8 cellular contexts compared by ENCODE assay signal in genomic region chr4:133865606-133866327, GRCh38.
DNase-seq lines count a peak whose midpoint lies in the region; ATAC-seq and TF ChIP-seq lines count a peak whose summit lies in the region.
"Had no signal": no experiment of that assay in that cellular context is flagged by ENCODE, and none has a peak within 500 bp of the region (broad histone marks: within the 10 kb centered on the region; RNA-seq: fewer than 3 reads in every experiment).

No MANE protein-coding gene starts in this region.

- no TSS peak for BruUV-seq in PC-3 (replicated peaks; lab: Mats Ljungman, UMichigan)

- H3K4me2 ChIP-seq in PC-3 (ENCODE audit: low read length), result no peak overlapping the region

- ATAC-seq in PC-3, result peak; percentile 95
- ATAC-seq: activated naive CD4-positive, alpha-beta T cell treated with anti-CD3 and anti-CD28 coated beads, Interleukin-2, amount 50 U/mL, for 72 hours had no signal

- CTCF ChIA-PET in PC-3 (lab: Charles Lee), result no interaction called here

- peak; percentile 91 for DNase-seq in HCEC 1CT
- DNase-seq in PC-3, result peak; percentile 67
- peak; percentile 98 for DNase-seq in non-pigmented ciliary epithelial cell (ENCODE audit: low read depth)
- no peak for DNase-seq in dermis blood vessel endothelial cell
- DNase-seq in SK-N-DZ (ENCODE audit: low spot score), result no peak
- no peak for DNase-seq in NCI-H187 (lab: John Stamatoyannopoulos, UW)

- H2AFZ ChIP-seq in PC-3 (ENCODE audit: low read length), result no peak overlapping the region

- H3K9ac ChIP-seq in PC-3 (ENCODE audit: low read length) (no peak overlapping the region), endocrine pancreas (ENCODE audit: control insufficient read depth, insufficient read depth, low read length) (no peak overlapping the region)

- peaks cover 4% of the 10 kb centered on the region for H3K4me1 ChIP-seq in PC-3 (ENCODE audit: insufficient read depth, low read length)
- no peaks in the 10 kb centered on the region for H3K4me1 ChIP-seq in endocrine pancreas (ENCODE audit: control insufficient read depth, insufficient read depth, low read length)

- no peaks in the 10 kb centered on the region for H3F3A ChIP-seq in PC-3 (ENCODE audit: low read length, unreplicated experiment)

- no peaks in the 10 kb centered on the region for H4K20me1 ChIP-seq in PC-3 (ENCODE audit: low read length)

- H3K27ac ChIP-seq in PC-3 (ENCODE audit: low read length), result no peak overlapping the region

- intact Hi-C loops in PC-3 (cut with micrococcal nuclease), result no loop called here

- H3K9me2 ChIP-seq in PC-3 (replicated peaks; ENCODE audit: low read length), result no peaks in the 10 kb centered on the region

- H3K4me3 ChIP-seq in PC-3 (ENCODE audit: low read length) (no peak overlapping the region), endocrine pancreas (ENCODE audit: control insufficient read depth, insufficient read depth, low read length) (peak overlapping the region; percentile 37)

- no peak for TF ChIP-seq CTCF in PC-3 (conservative IDR thresholded peaks at IDR 0.05; ENCODE audit: low read depth, low read length)

- no peaks in the 10 kb centered on the region for H3K9me3 ChIP-seq in PC-3 (ENCODE audit: low read length)
- H3K9me3 ChIP-seq in endocrine pancreas (ENCODE audit: control insufficient read depth, low read length), result no peaks in the 10 kb centered on the region

- H3K27me3 ChIP-seq in PC-3 (ENCODE audit: low read length) (no peaks in the 10 kb centered on the region), endocrine pancreas (ENCODE audit: control insufficient read depth, insufficient read depth, low read length) (no peaks in the 10 kb centered on the region)

- H3K36me3 ChIP-seq in PC-3 (ENCODE audit: low read depth, low read length) (no peaks in the 10 kb centered on the region), endocrine pancreas (ENCODE audit: control insufficient read depth, insufficient read depth, low read length) (no peaks in the 10 kb centered on the region)

- POLR2A ChIA-PET in PC-3 (lab: Charles Lee; ENCODE audit: unreplicated experiment), result no interaction called here

- no peaks in the 10 kb centered on the region for H3K79me2 ChIP-seq in PC-3 (ENCODE audit: low read length)

Comparison
In these comparisons a context has a peak if more than half of its experiments do, and no peak if none do; other contexts are left out.
1. DNase-seq: peak in HCEC 1CT (single experiment), PC-3 (single experiment) and non-pigmented ciliary epithelial cell (single experiment); none in dermis blood vessel endothelial cell (single experiment), SK-N-DZ (single experiment) and NCI-H187 (0 of 2).